Comparison of ENCODE assay signal across 8 cellular contexts in the genomic region with DNA sequence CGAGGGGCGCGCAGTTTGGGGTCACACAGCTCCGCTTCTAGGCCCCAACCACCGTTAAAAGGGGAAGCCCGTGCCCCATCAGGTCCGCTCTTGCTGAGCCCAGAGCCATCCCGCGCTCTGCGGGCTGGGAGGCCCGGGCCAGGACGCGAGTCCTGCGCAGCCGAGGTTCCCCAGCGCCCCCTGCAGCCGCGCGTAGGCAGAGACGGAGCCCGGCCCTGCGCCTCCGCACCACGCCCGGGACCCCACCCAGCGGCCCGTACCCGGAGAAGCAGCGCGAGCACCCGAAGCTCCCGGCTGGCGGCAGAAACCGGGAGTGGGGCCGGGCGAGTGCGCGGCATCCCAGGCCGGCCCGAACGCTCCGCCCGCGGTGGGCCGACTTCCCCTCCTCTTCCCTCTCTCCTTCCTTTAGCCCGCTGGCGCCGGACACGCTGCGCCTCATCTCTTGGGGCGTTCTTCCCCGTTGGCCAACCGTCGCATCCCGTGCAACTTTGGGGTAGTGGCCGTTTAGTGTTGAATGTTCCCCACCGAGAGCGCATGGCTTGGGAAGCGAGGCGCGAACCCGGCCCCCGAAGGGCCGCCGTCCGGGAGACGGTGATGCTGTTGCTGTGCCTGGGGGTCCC. TPM values are rescaled to one million over a fixed set of nuclear protein-coding genes. Genes with fewer than 3 reads are reported as not detected.
A peak's percentile ranks its signal among the peaks of the same experiment; 100 is the strongest.
DNase-seq lines count a peak whose midpoint lies in the region; ATAC-seq and TF ChIP-seq lines count a peak whose summit lies in the region.

ITGA4 (plus strand) TSS at position 266 of the 620 bp plus-strand sequence; CDS start at position 535, 269 bp downstream.

- peak; percentile 83 for ATAC-seq in GM19324 (IDR thresholded peaks at IDR 0.05; ENCODE audit: low FRiP score, unreplicated experiment)
- ATAC-seq in HG03442 (IDR thresholded peaks at IDR 0.05; ENCODE audit: unreplicated experiment): peak; percentile 70
- ATAC-seq in RWPE2 (ENCODE audit: low read depth): peak; percentile 81

- peak within 1 kb of the TSS; percentile 93 to 99 (median 96) for H3K4me3 Mint-ChIP-seq in CD4-positive, alpha-beta memory T cell

- no peaks in the 10 kb centered on the region for H3K9me3 ChIP-seq in CD4-positive, alpha-beta memory T cell (ENCODE audit: control insufficient read depth in 1 of 2, low read length in 2 of 2)
- H3K9me3 ChIP-seq in RWPE2 (ENCODE audit: severe bottlenecking): no peaks in the 10 kb centered on the region

- peak within 1 kb of the TSS; percentile 25 to 91 for H3K4me3 ChIP-seq in CD4-positive, alpha-beta memory T cell (ENCODE audit: low read length in 2 of 2)
- H3K4me3 ChIP-seq in RWPE2 (ENCODE audit: severe bottlenecking): peak within 1 kb of the TSS; percentile 28

- no peaks in the 10 kb centered on the region for H3K9me3 Mint-ChIP-seq in CD4-positive, alpha-beta memory T cell

- peaks cover 30% of the 10 kb centered on the region for H3K4me1 ChIP-seq in CD4-positive, alpha-beta memory T cell (ENCODE audit: insufficient read depth, low read length)
- H3K4me1 ChIP-seq in RWPE2 (ENCODE audit: insufficient read depth, poor library complexity, severe bottlenecking): no peaks in the 10 kb centered on the region

- POLR2A ChIA-PET in CD4-positive, alpha-beta memory T cell (lab: Charles Lee; ENCODE audit: partially characterized antibody): interaction anchor here (0.6 to 11.3 kb wide), 55 partner anchors 12 to 380 kb away, joined by 3 to 374 read pairs (median 5); no protein-coding TSS in a partner anchor

- DNase-seq in CD4-positive, alpha-beta memory T cell: peak; percentile 80 to 86 (median 83)
- DNase-seq in RWPE2 (ENCODE audit: low spot score) (peak; percentile 55), activated gamma-delta T cell treated with Interleukin-2 at 50 U/mL for 16 hours (peak; percentile 85), glomerular visceral epithelial cell (ENCODE audit: extremely low spot score) (peak; percentile 78), posterior vena cava (ENCODE audit: low spot score) (peak; percentile 95), ureter (ENCODE audit: low spot score) (peak; percentile 72)

- CTCF ChIA-PET in CD4-positive, alpha-beta memory T cell (lab: Charles Lee; ENCODE audit: partially characterized antibody): interaction anchor here (0.6 to 5.0 kb wide), 42 partner anchors 10 to 359 kb away, joined by 3 to 83 read pairs (median 5); no protein-coding TSS in a partner anchor

- H3K27me3 Mint-ChIP-seq in CD4-positive, alpha-beta memory T cell: no peaks in the 10 kb centered on the region

- peak within 1 kb of the TSS; percentile 86 for H3K27ac ChIP-seq in CD4-positive, alpha-beta memory T cell (ENCODE audit: low read depth, low read length)
- H3K27ac ChIP-seq in RWPE2 (ENCODE audit: poor library complexity, severe bottlenecking): no peak within 1 kb of the TSS

- intact Hi-C loops in CD4-positive, alpha-beta memory T cell (cut with micrococcal nuclease): loop anchor here (1.0 to 5.0 kb wide), 10 partner anchors 9 to 1450 kb away; partner anchors contain the start of genes CWC22, ITPRID2 and UBE2E3
- intact Hi-C loops in posterior vena cava (cut with DNase I): no loop called here

- peak within 1 kb of the TSS; percentile 87 to 98 (median 96) for H3K27ac Mint-ChIP-seq in CD4-positive, alpha-beta memory T cell

- no peaks in the 10 kb centered on the region for H3K36me3 ChIP-seq in CD4-positive, alpha-beta memory T cell (ENCODE audit: insufficient read depth, low read length)
- H3K36me3 ChIP-seq in RWPE2 (ENCODE audit: low read depth): no peaks in the 10 kb centered on the region

- peaks cover 35 to 37% of the 10 kb centered on the region in 2 donors for H3K36me3 Mint-ChIP-seq in CD4-positive, alpha-beta memory T cell

- peak; percentile 63 for TF ChIP-seq CTCF in RWPE2 (IDR thresholded peaks at IDR 0.05; ENCODE audit: poor library complexity, severe bottlenecking)

- no peaks in the 10 kb centered on the region for H3K27me3 ChIP-seq in CD4-positive, alpha-beta memory T cell (ENCODE audit: insufficient read depth, low read length)
- peaks cover 17% of the 10 kb centered on the region for H3K27me3 ChIP-seq in RWPE2 (ENCODE audit: insufficient read depth, poor library complexity, severe bottlenecking)

- H3K4me1 Mint-ChIP-seq in CD4-positive, alpha-beta memory T cell: peaks cover 30 to 73% (median 43%) of the 10 kb centered on the region in 4 donors

RNA-seq across cellular contexts. Expression of gene ITGA4, which starts in this region (rescaled TPM):
- total RNA-seq in CD4-positive, alpha-beta memory T cell: 100 to 1,000 TPM; 278 to 297 TPM
- 100 to 1,000 TPM; 219 to 256 TPM for polyA plus RNA-seq in CD4-positive, alpha-beta memory T cell
- 10 to 100 TPM; 10.5 to 12.4 TPM for total RNA-seq in posterior vena cava
- total RNA-seq in ureter: 7.4 TPM

Comparison
In these comparisons a context has a peak if more than half of its experiments do, and no peak if none do; other contexts are left out.
1. RNA of gene ITGA4 (total RNA-seq): 278 to 297 TPM in CD4-positive, alpha-beta memory T cell; 10.5 to 12.4 TPM in posterior vena cava and 7.4 TPM in ureter (single experiment); every median in the first group is over 10 times any median in the second.
2. Peak in every context shown above with its lines, with median percentiles within 50 percentile points of each other: DNase-seq and ATAC-seq.